1 cellular context compared by ENCODE assay signal in the genomic region with DNA sequence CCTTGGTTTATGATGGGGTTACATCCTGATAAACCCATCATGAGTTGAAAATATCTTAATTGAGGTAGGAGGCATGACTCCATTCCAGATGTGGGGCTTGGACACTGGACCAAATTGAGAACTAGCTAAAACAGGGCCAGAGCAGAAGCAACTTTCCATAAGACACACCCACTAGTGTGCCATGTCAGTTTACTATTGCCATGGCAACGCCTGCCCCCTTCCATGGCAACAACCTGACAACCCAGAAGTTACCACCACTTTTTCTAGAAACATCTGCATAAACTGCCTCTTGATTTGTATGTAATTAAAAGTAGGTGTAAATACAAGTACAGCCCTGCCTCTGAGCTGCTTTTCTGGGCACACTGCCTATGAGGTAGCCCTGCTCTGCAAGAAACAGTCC.
TF ChIP-seq lines count a peak whose summit lies in the region.

No MANE protein-coding gene starts in this region.

TF ChIP-seq in HepG2, 621 proteins besides CTCF, POLR2A, EP300 and RAD21:
- TF ChIP-seq, protein P1, sequence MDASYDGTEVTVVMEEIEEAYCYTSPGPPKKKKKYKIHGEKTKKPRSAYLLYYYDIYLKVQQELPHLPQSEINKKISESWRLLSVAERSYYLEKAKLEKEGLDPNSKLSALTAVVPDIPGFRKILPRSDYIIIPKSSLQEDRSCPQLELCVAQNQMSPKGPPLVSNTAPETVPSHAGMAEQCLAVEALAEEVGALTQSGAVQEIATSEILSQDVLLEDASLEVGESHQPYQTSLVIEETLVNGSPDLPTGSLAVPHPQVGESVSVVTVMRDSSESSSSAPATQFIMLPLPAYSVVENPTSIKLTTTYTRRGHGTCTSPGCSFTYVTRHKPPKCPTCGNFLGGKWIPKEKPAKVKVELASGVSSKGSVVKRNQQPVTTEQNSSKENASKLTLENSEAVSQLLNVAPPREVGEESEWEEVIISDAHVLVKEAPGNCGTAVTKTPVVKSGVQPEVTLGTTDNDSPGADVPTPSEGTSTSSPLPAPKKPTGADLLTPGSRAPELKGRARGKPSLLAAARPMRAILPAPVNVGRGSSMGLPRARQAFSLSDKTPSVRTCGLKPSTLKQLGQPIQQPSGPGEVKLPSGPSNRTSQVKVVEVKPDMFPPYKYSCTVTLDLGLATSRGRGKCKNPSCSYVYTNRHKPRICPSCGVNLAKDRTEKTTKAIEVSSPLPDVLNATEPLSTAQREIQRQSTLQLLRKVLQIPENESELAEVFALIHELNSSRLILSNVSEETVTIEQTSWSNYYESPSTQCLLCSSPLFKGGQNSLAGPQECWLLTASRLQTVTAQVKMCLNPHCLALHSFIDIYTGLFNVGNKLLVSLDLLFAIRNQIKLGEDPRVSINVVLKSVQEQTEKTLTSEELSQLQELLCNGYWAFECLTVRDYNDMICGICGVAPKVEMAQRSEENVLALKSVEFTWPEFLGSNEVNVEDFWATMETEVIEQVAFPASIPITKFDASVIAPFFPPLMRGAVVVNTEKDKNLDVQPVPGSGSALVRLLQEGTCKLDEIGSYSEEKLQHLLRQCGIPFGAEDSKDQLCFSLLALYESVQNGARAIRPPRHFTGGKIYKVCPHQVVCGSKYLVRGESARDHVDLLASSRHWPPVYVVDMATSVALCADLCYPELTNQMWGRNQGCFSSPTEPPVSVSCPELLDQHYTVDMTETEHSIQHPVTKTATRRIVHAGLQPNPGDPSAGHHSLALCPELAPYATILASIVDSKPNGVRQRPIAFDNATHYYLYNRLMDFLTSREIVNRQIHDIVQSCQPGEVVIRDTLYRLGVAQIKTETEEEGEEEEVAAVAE (CRISPR knock-in tag; IDR thresholded peaks at IDR 0.05; ENCODE audit: borderline replicate concordance) = no peak
- peak; percentile 53 for TF ChIP-seq RFX1 (IDR thresholded peaks at IDR 0.05)
- no peak for TF ChIP-seq MEIS2 (CRISPR knock-in tag; IDR thresholded peaks at IDR 0.05)
- TF ChIP-seq RFX3 (CRISPR knock-in tag; IDR thresholded peaks at IDR 0.05) = peak; percentile 46; the same call in 1 of the 2 replicates
